Comparison of ENCODE assay signal across 1 cellular context in genomic region chr2:230872151-230872967, GRCh38.
TF ChIP-seq lines count a peak whose summit lies in the region.

No MANE protein-coding gene starts in this region.

TF ChIP-seq in GM23338, 12 proteins besides CTCF, POLR2A, EP300 and RAD21 (continued from another document):
- TF ChIP-seq, protein P1, sequence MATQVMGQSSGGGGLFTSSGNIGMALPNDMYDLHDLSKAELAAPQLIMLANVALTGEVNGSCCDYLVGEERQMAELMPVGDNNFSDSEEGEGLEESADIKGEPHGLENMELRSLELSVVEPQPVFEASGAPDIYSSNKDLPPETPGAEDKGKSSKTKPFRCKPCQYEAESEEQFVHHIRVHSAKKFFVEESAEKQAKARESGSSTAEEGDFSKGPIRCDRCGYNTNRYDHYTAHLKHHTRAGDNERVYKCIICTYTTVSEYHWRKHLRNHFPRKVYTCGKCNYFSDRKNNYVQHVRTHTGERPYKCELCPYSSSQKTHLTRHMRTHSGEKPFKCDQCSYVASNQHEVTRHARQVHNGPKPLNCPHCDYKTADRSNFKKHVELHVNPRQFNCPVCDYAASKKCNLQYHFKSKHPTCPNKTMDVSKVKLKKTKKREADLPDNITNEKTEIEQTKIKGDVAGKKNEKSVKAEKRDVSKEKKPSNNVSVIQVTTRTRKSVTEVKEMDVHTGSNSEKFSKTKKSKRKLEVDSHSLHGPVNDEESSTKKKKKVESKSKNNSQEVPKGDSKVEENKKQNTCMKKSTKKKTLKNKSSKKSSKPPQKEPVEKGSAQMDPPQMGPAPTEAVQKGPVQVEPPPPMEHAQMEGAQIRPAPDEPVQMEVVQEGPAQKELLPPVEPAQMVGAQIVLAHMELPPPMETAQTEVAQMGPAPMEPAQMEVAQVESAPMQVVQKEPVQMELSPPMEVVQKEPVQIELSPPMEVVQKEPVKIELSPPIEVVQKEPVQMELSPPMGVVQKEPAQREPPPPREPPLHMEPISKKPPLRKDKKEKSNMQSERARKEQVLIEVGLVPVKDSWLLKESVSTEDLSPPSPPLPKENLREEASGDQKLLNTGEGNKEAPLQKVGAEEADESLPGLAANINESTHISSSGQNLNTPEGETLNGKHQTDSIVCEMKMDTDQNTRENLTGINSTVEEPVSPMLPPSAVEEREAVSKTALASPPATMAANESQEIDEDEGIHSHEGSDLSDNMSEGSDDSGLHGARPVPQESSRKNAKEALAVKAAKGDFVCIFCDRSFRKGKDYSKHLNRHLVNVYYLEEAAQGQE (IDR thresholded peaks at IDR 0.05; ENCODE audit: unreplicated experiment) = no peak
